ENCODE assay signal across 8 cellular contexts in genomic region chr12:77010637-77011548, GRCh38. TPM values are rescaled to one million over a fixed set of nuclear protein-coding genes. Genes with fewer than 3 reads are reported as not detected.
DNase-seq lines count a peak whose midpoint lies in the region; ATAC-seq and TF ChIP-seq lines count a peak whose summit lies in the region.

No MANE protein-coding gene starts in this region.

- H3K36me3 Mint-ChIP-seq in natural killer cell treated with Interleukin-12 subunit alpha and Interleukin-12 subunit beta and Interleukin-15 and Interleukin-18, amount 100 ng/mL, for 72 hours = no peaks in the 10 kb centered on the region
- H3K36me3 Mint-ChIP-seq in stimulated activated naive B cell treated with anti-CD40 and anti-IgM and Interleukin-4, amounts not matched to agents 10 μg/mL and 1 μg/mL and 100 μg/mL, for 72 hours = no peaks in the 10 kb centered on the region

- H3K27ac Mint-ChIP-seq in natural killer cell treated with Interleukin-12 subunit alpha and Interleukin-12 subunit beta and Interleukin-15 and Interleukin-18, amount 100 ng/mL, for 72 hours = no peak overlapping the region
- no peak overlapping the region for H3K27ac Mint-ChIP-seq in stimulated activated naive B cell treated with anti-CD40 and anti-IgM and Interleukin-4, amounts not matched to agents 10 μg/mL and 1 μg/mL and 100 μg/mL, for 72 hours

- no peak for TF ChIP-seq EP300 in Ishikawa (IDR thresholded peaks at IDR 0.05; ENCODE audit: borderline replicate concordance)

- H3K4me1 Mint-ChIP-seq in natural killer cell treated with Interleukin-12 subunit alpha and Interleukin-12 subunit beta and Interleukin-15 and Interleukin-18, amount 100 ng/mL, for 72 hours (ENCODE audit: low read depth in 2 of 2) = peaks cover 4 to 6% of the 10 kb centered on the region in 2 donors
- peaks cover 2 to 6% of the 10 kb centered on the region in 2 donors for H3K4me1 Mint-ChIP-seq in stimulated activated naive B cell treated with anti-CD40 and anti-IgM and Interleukin-4, amounts not matched to agents 10 μg/mL and 1 μg/mL and 100 μg/mL, for 72 hours

- no peak overlapping the region for H3K4me3 Mint-ChIP-seq in natural killer cell treated with Interleukin-12 subunit alpha and Interleukin-12 subunit beta and Interleukin-15 and Interleukin-18, amount 100 ng/mL, for 72 hours
- no peak overlapping the region for H3K4me3 Mint-ChIP-seq in stimulated activated naive B cell treated with anti-CD40 and anti-IgM and Interleukin-4, amounts not matched to agents 10 μg/mL and 1 μg/mL and 100 μg/mL, for 72 hours

- H3K9me2 ChIP-seq in OCI-LY1 (ENCODE audit: low read depth, low read length) = no peaks in the 10 kb centered on the region

- H3K27me3 ChIP-seq in DND-41 (ENCODE audit: insufficient read depth, low read length, poor library complexity) (no peaks in the 10 kb centered on the region), OCI-LY1 (ENCODE audit: insufficient read depth, low read length) (no peaks in the 10 kb centered on the region)

- no peaks in the 10 kb centered on the region for H3K36me3 ChIP-seq in DND-41 (ENCODE audit: insufficient read depth, low read length)
- no peaks in the 10 kb centered on the region for H3K36me3 ChIP-seq in OCI-LY1 (ENCODE audit: insufficient read depth, low read length)

- H3K9me3 Mint-ChIP-seq in natural killer cell treated with Interleukin-12 subunit alpha and Interleukin-12 subunit beta and Interleukin-15 and Interleukin-18, amount 100 ng/mL, for 72 hours = no peaks in the 10 kb centered on the region
- H3K9me3 Mint-ChIP-seq in stimulated activated naive B cell treated with anti-CD40 and anti-IgM and Interleukin-4, amounts not matched to agents 10 μg/mL and 1 μg/mL and 100 μg/mL, for 72 hours = no peaks in the 10 kb centered on the region

- peak; percentile 82 for DNase-seq in DND-41
- DNase-seq in activated T-cell treated with anti-CD3 and anti-CD28 coated beads for 24 hours (ENCODE audit: low read depth) = peak; percentile 57
- peak; percentile 67 for DNase-seq in natural killer cell treated with Interleukin-12 subunit alpha and Interleukin-12 subunit beta and Interleukin-15 and Interleukin-18, amount 100 ng/mL, for 72 hours (ENCODE audit: low spot score)
- DNase-seq in stimulated activated naive B cell treated with anti-CD40 and anti-IgM and Interleukin-4, amounts not matched to agents 10 μg/mL and 1 μg/mL and 100 μg/mL, for 72 hours = peak; percentile 32

- H3K4me3 ChIP-seq in DND-41 (ENCODE audit: low read depth in 1 of 2, low read length in 2 of 2) (no peak overlapping the region), OCI-LY1 (ENCODE audit: low read depth, low read length, poor library complexity, severe bottlenecking) (no peak overlapping the region)

- no peak overlapping the region for H2AFZ ChIP-seq in DND-41 (ENCODE audit: low read depth, low read length)
- H2AFZ ChIP-seq in OCI-LY1 (ENCODE audit: low read length) = no peak overlapping the region

- peaks cover 12 to 20% of the 10 kb centered on the region in 2 donors for H3K27me3 Mint-ChIP-seq in natural killer cell treated with Interleukin-12 subunit alpha and Interleukin-12 subunit beta and Interleukin-15 and Interleukin-18, amount 100 ng/mL, for 72 hours
- peaks cover 0 to 11% of the 10 kb centered on the region in 2 donors for H3K27me3 Mint-ChIP-seq in stimulated activated naive B cell treated with anti-CD40 and anti-IgM and Interleukin-4, amounts not matched to agents 10 μg/mL and 1 μg/mL and 100 μg/mL, for 72 hours

- H3K4me1 ChIP-seq in DND-41 (ENCODE audit: insufficient read depth, low read length) (no peaks in the 10 kb centered on the region), OCI-LY1 (ENCODE audit: insufficient read depth, low read length, severe bottlenecking) (no peaks in the 10 kb centered on the region)

- peak; percentile 87 for TF ChIP-seq RAD21 in Ishikawa (IDR thresholded peaks at IDR 0.05; ENCODE audit: low read depth)

- H3K27ac ChIP-seq in DND-41 (ENCODE audit: low read length) = no peak overlapping the region
- no peak overlapping the region for H3K27ac ChIP-seq in OCI-LY1 (ENCODE audit: low read depth, low read length, poor library complexity, severe bottlenecking)

- H3F3A ChIP-seq in OCI-LY1 (ENCODE audit: insufficient read depth, low read length) = no peaks in the 10 kb centered on the region

- H3K9ac ChIP-seq in DND-41 (ENCODE audit: low read depth, low read length) (no peak overlapping the region), OCI-LY1 (ENCODE audit: low read length) (no peak overlapping the region)

- no peaks in the 10 kb centered on the region for H3K9me3 ChIP-seq in DND-41 (ENCODE audit: insufficient read depth, low read length, severe bottlenecking)
- no peaks in the 10 kb centered on the region for H3K9me3 ChIP-seq in OCI-LY1 (ENCODE audit: low read length)

- no peaks in the 10 kb centered on the region for H3K79me2 ChIP-seq in DND-41 (ENCODE audit: insufficient read depth, low read length)
- H3K79me2 ChIP-seq in OCI-LY1 (ENCODE audit: insufficient read depth, low read length) = no peaks in the 10 kb centered on the region

- TF ChIP-seq CTCF in DND-41 (IDR thresholded peaks at IDR 0.05; ENCODE audit: borderline replicate concordance, extremely low read depth, low read length, poor library complexity, severe bottlenecking) = peak; percentile 95
- TF ChIP-seq CTCF in OCI-LY1 (IDR thresholded peaks at IDR 0.05; ENCODE audit: low read length) = peak; percentile 93

- H3K4me2 ChIP-seq in DND-41 (ENCODE audit: insufficient read depth, low read length) (no peak overlapping the region), OCI-LY1 (ENCODE audit: low read length) (no peak overlapping the region)

- H4K20me1 ChIP-seq in DND-41 (ENCODE audit: insufficient read depth, low read length) (no peaks in the 10 kb centered on the region), OCI-LY1 (ENCODE audit: insufficient read depth, low read length) (no peaks in the 10 kb centered on the region)

- ATAC-seq in DND-41 (ENCODE audit: insufficient read depth, low read depth) (peak; percentile 97), GM21717 (IDR thresholded peaks at IDR 0.05; ENCODE audit: unreplicated experiment) (peak; percentile 83), esophagus mucosa (peak; percentile 78)
- ATAC-seq in natural killer cell treated with Interleukin-12 subunit alpha and Interleukin-12 subunit beta and Interleukin-15 and Interleukin-18, amount 100 ng/mL, for 72 hours = peak; percentile 70 to 80
- ATAC-seq in stimulated activated naive B cell treated with anti-CD40 and anti-IgM and Interleukin-4, amounts not matched to agents 10 μg/mL and 1 μg/mL and 100 μg/mL, for 72 hours (replicated peaks) = peak; percentile 89 to 90

TF ChIP-seq in Ishikawa, 13 proteins besides CTCF, POLR2A, EP300 and RAD21:
- no peak for TF ChIP-seq MAX (IDR thresholded peaks at IDR 0.05)
- TF ChIP-seq, protein P1, sequence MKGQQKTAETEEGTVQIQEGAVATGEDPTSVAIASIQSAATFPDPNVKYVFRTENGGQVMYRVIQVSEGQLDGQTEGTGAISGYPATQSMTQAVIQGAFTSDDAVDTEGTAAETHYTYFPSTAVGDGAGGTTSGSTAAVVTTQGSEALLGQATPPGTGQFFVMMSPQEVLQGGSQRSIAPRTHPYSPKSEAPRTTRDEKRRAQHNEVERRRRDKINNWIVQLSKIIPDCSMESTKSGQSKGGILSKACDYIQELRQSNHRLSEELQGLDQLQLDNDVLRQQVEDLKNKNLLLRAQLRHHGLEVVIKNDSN (IDR thresholded peaks at IDR 0.05) = peak; percentile 46; the same call in 1 of the 2 replicates

RNA-seq across cellular contexts. Expression of gene E2F7, which starts 54.5 kb away (rescaled TPM):
- total RNA-seq in esophagus mucosa = 4.0 TPM
- total RNA-seq in natural killer cell treated with Interleukin-12 subunit alpha and Interleukin-12 subunit beta and Interleukin-15 and Interleukin-18, amount 100 ng/mL, for 72 hours = 10 to 100 TPM; 10.7 to 15.0 TPM

Comparison
In these comparisons a context has a peak if more than half of its experiments do, and no peak if none do; other contexts are left out.
1. DNase-seq: peak in every context shown above with its lines; median percentile 82 in DND-41; 67 in natural killer cell treated with Interleukin-12 subunit alpha and Interleukin-12 subunit beta and Interleukin-15 and Interleukin-18, amount 100 ng/mL, for 72 hours; 57 in activated T-cell treated with anti-CD3 and anti-CD28 coated beads for 24 hours; 32 in stimulated activated naive B cell treated with anti-CD40 and anti-IgM and Interleukin-4, amounts not matched to agents 10 μg/mL and 1 μg/mL and 100 μg/mL, for 72 hours.